ENCODE assay signal across 27 cellular contexts in genomic region chr15:85091990-85092389, GRCh38.
"Had no signal": no experiment of that assay in that cellular context is flagged by ENCODE, and none has a peak within 500 bp of the region (broad histone marks: within the 10 kb centered on the region; RNA-seq: fewer than 3 reads in every experiment).

No MANE protein-coding gene starts in this region.

- H3K9me3 Mint-ChIP-seq: activated naive CD4-positive, alpha-beta T cell treated with anti-CD3 and anti-CD28 coated beads, Interleukin-2, amount 50 U/mL, for 72 hours; activated T-cell treated with anti-CD3 and anti-CD28 coated beads, Interleukin-2, amount 50 U/mL, for 24 hours; activated T-helper 17 cell treated with anti-CD3 and anti-CD28 coated beads, Interleukin-2, amount 50 U/mL, for 72 hours; central memory CD8-positive, alpha-beta T cell; natural killer cell had no signal

- H3K4me3 ChIP-seq: ascending aorta, coronary artery, gastroesophageal sphincter, heart right ventricle, lower lobe of right lung, ovary, psoas muscle, stomach, thoracic aorta, upper lobe of right lung had no signal

- H3K27ac ChIP-seq: ascending aorta, brain microvascular endothelial cell, coronary artery, epithelial cell of prostate, gastroesophageal sphincter, heart right ventricle, lower lobe of right lung, neutrophil, ovary, psoas muscle, stomach, thoracic aorta, upper lobe of right lung had no signal

- H3K36me3 ChIP-seq: ovary had no signal

- H3K4me1 ChIP-seq: ascending aorta, gastroesophageal sphincter, heart right ventricle, lower lobe of right lung, psoas muscle, stomach, upper lobe of right lung had no signal

- ATAC-seq: activated naive CD4-positive, alpha-beta T cell treated with anti-CD3 and anti-CD28 coated beads, Interleukin-2, amount 50 U/mL, for 72 hours; activated T-helper 17 cell treated with anti-CD3 and anti-CD28 coated beads, Interleukin-2, amount 50 U/mL, for 72 hours; gastroesophageal sphincter; heart right ventricle; left lobe of liver; lower lobe of right lung; natural killer cell; psoas muscle; right cardiac atrium; upper lobe of right lung; WTC11 had no signal

- H3K4me1 Mint-ChIP-seq: central memory CD8-positive, alpha-beta T cell; natural killer cell had no signal

- H3K9me3 ChIP-seq: ascending aorta, heart right ventricle, lower lobe of right lung, neutrophil, ovary, psoas muscle, stomach, thoracic aorta, upper lobe of right lung had no signal

- H3K36me3 Mint-ChIP-seq: natural killer cell had no signal

- DNase-seq: activated CD8-positive, alpha-beta memory T cell treated with anti-CD3 and anti-CD28 coated beads for 24 hours; activated CD8-positive, alpha-beta memory T cell treated with anti-CD3 and anti-CD28 coated beads, Interleukin-2, amount 50 U/mL, for 4 hours; activated T-cell treated with anti-CD3 and anti-CD28 coated beads, Interleukin-2, amount 50 U/mL, for 24 hours; brain microvascular endothelial cell; heart right ventricle; kidney; lower lobe of right lung; natural killer cell; ovary; psoas muscle; right cardiac atrium; stimulated activated CD4-positive, alpha-beta T cell treated with anti-CD3 and anti-CD28 coated beads, Interleukin-1b, Interleukin-23, amount 100 ng/mL, for 48 hours; stomach; T-helper 1 cell; T-helper 9 cell; upper lobe of right lung had no signal

- H3K27ac Mint-ChIP-seq: activated naive CD4-positive, alpha-beta T cell treated with anti-CD3 and anti-CD28 coated beads, Interleukin-2, amount 50 U/mL, for 72 hours; activated T-cell treated with anti-CD3 and anti-CD28 coated beads, Interleukin-2, amount 50 U/mL, for 24 hours; activated T-helper 17 cell treated with anti-CD3 and anti-CD28 coated beads, Interleukin-2, amount 50 U/mL, for 72 hours; natural killer cell; WTC11 had no signal

- H3K4me3 Mint-ChIP-seq: activated T-cell treated with anti-CD3 and anti-CD28 coated beads, Interleukin-2, amount 50 U/mL, for 24 hours; activated T-helper 17 cell treated with anti-CD3 and anti-CD28 coated beads, Interleukin-2, amount 50 U/mL, for 72 hours; central memory CD8-positive, alpha-beta T cell; natural killer cell; WTC11 had no signal

- H3K27me3 ChIP-seq: ascending aorta, brain microvascular endothelial cell, gastroesophageal sphincter, heart right ventricle, neutrophil, ovary, stomach, upper lobe of right lung had no signal

- H3K27me3 Mint-ChIP-seq: activated T-cell treated with anti-CD3 and anti-CD28 coated beads, Interleukin-2, amount 50 U/mL, for 24 hours; activated T-helper 17 cell treated with anti-CD3 and anti-CD28 coated beads, Interleukin-2, amount 50 U/mL, for 72 hours; central memory CD8-positive, alpha-beta T cell had no signal
